ENCODE assay signal across 1 cellular context in the genomic region with DNA sequence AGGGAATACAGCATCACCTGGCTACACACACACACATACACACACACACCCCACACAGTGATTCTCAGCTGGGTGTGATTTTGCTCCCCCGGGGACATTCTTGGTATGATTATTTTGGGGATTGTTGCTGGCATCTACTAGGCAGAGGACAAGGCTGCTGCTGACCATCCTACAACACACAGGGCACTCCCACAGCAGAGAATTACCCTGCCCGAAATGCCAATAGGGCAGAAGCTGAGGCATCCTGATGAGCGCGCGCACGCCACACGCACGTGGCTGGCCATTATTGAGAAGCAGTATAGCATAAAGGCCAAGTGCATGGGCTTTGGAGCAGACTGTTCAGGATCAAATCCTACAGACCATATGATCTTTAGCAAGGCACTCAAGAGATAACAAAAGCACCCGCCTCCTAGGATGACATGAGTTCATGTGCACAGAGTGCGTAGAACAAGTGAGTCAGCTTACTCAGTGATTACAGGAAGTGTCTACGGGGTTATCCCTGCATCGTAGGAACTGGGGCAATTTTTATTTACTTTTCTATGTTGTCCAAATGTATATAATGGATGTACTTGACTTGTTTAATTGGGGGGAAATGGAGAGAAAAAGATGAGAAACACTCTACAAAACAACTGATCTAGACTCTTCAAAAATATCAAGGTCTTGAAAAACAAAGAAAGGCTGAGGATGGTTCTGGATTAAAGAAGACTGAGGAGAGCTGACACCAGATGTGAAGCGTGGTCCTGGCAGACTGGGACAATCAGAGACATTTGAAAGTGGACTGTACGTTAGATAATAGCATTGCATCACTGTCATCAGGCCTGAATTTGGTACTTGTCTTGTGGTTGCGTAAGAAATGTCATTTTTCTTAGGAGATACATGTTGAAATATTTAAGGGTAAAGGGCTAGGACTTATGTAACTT.
A peak's percentile ranks its signal among the peaks of the same experiment; 100 is the strongest.
TF ChIP-seq lines count a peak whose summit lies in the region.

No MANE protein-coding gene starts in this region.

TF ChIP-seq in HepG2, 621 proteins besides CTCF, POLR2A, EP300 and RAD21 (continued from another document and continues in another):
- TF ChIP-seq TAF1 (CRISPR knock-in tag; IDR thresholded peaks at IDR 0.05) = no peak
- TF ChIP-seq REL (CRISPR knock-in tag; conservative IDR thresholded peaks at IDR 0.05) = no peak
- no peak for TF ChIP-seq EEA1 (CRISPR knock-in tag; IDR thresholded peaks at IDR 0.05; ENCODE audit: borderline replicate concordance)
- TF ChIP-seq ATF7-NPFF (CRISPR knock-in tag; IDR thresholded peaks at IDR 0.05; ENCODE audit: low read depth) = no peak
- TF ChIP-seq HOXD1 (CRISPR knock-in tag; IDR thresholded peaks at IDR 0.05) = no peak
- no peak for TF ChIP-seq HNRNPUL1 (IDR thresholded peaks at IDR 0.05; ENCODE audit: low read depth, low read length)
- no peak for TF ChIP-seq ZNF615 (CRISPR knock-in tag; IDR thresholded peaks at IDR 0.05; ENCODE audit: borderline replicate concordance)
- TF ChIP-seq, protein P1, sequence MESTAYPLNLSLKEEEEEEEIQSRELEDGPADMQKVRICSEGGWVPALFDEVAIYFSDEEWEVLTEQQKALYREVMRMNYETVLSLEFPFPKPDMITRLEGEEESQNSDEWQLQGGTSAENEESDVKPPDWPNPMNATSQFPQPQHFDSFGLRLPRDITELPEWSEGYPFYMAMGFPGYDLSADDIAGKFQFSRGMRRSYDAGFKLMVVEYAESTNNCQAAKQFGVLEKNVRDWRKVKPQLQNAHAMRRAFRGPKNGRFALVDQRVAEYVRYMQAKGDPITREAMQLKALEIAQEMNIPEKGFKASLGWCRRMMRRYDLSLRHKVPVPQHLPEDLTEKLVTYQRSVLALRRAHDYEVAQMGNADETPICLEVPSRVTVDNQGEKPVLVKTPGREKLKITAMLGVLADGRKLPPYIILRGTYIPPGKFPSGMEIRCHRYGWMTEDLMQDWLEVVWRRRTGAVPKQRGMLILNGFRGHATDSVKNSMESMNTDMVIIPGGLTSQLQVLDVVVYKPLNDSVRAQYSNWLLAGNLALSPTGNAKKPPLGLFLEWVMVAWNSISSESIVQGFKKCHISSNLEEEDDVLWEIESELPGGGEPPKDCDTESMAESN (CRISPR knock-in tag; conservative IDR thresholded peaks at IDR 0.05) = no peak
- TF ChIP-seq CBX5 (CRISPR knock-in tag; IDR thresholded peaks at IDR 0.05; ENCODE audit: borderline replicate concordance) = peak; percentile 56; the same call in 1 of the 2 replicates
- TF ChIP-seq, protein P2, sequence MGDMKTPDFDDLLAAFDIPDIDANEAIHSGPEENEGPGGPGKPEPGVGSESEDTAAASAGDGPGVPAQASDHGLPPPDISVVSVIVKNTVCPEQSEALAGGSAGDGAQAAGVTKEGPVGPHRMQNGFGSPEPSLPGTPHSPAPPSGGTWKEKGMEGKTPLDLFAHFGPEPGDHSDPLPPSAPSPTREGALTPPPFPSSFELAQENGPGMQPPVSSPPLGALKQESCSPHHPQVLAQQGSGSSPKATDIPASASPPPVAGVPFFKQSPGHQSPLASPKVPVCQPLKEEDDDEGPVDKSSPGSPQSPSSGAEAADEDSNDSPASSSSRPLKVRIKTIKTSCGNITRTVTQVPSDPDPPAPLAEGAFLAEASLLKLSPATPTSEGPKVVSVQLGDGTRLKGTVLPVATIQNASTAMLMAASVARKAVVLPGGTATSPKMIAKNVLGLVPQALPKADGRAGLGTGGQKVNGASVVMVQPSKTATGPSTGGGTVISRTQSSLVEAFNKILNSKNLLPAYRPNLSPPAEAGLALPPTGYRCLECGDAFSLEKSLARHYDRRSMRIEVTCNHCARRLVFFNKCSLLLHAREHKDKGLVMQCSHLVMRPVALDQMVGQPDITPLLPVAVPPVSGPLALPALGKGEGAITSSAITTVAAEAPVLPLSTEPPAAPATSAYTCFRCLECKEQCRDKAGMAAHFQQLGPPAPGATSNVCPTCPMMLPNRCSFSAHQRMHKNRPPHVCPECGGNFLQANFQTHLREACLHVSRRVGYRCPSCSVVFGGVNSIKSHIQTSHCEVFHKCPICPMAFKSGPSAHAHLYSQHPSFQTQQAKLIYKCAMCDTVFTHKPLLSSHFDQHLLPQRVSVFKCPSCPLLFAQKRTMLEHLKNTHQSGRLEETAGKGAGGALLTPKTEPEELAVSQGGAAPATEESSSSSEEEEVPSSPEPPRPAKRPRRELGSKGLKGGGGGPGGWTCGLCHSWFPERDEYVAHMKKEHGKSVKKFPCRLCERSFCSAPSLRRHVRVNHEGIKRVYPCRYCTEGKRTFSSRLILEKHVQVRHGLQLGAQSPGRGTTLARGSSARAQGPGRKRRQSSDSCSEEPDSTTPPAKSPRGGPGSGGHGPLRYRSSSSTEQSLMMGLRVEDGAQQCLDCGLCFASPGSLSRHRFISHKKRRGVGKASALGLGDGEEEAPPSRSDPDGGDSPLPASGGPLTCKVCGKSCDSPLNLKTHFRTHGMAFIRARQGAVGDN (CRISPR knock-in tag; IDR thresholded peaks at IDR 0.05) = peak; percentile 62
- TF ChIP-seq, protein P3, sequence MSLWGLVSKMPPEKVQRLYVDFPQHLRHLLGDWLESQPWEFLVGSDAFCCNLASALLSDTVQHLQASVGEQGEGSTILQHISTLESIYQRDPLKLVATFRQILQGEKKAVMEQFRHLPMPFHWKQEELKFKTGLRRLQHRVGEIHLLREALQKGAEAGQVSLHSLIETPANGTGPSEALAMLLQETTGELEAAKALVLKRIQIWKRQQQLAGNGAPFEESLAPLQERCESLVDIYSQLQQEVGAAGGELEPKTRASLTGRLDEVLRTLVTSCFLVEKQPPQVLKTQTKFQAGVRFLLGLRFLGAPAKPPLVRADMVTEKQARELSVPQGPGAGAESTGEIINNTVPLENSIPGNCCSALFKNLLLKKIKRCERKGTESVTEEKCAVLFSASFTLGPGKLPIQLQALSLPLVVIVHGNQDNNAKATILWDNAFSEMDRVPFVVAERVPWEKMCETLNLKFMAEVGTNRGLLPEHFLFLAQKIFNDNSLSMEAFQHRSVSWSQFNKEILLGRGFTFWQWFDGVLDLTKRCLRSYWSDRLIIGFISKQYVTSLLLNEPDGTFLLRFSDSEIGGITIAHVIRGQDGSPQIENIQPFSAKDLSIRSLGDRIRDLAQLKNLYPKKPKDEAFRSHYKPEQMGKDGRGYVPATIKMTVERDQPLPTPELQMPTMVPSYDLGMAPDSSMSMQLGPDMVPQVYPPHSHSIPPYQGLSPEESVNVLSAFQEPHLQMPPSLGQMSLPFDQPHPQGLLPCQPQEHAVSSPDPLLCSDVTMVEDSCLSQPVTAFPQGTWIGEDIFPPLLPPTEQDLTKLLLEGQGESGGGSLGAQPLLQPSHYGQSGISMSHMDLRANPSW (CRISPR knock-in tag; IDR thresholded peaks at IDR 0.05; ENCODE audit: borderline replicate concordance) = 0 out of 2 replicates have a peak, but pooled peaks have one; percentile 74
- TF ChIP-seq ZNF329 (CRISPR knock-in tag; IDR thresholded peaks at IDR 0.05; ENCODE audit: low read depth) = no peak
- no peak for TF ChIP-seq ZEB1 (IDR thresholded peaks at IDR 0.05; ENCODE audit: insufficient replicate concordance, low read depth)
- TF ChIP-seq ZNF335 (CRISPR knock-in tag; IDR thresholded peaks at IDR 0.05) = no peak
- TF ChIP-seq ZBTB7B (CRISPR knock-in tag; IDR thresholded peaks at IDR 0.05) = no peak
- no peak for TF ChIP-seq ZNF235 (CRISPR knock-in tag; IDR thresholded peaks at IDR 0.05; ENCODE audit: borderline replicate concordance)
- TF ChIP-seq, protein P4, sequence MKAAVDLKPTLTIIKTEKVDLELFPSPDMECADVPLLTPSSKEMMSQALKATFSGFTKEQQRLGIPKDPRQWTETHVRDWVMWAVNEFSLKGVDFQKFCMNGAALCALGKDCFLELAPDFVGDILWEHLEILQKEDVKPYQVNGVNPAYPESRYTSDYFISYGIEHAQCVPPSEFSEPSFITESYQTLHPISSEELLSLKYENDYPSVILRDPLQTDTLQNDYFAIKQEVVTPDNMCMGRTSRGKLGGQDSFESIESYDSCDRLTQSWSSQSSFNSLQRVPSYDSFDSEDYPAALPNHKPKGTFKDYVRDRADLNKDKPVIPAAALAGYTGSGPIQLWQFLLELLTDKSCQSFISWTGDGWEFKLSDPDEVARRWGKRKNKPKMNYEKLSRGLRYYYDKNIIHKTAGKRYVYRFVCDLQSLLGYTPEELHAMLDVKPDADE (CRISPR knock-in tag; IDR thresholded peaks at IDR 0.05) = no peak
- TF ChIP-seq, protein P5, sequence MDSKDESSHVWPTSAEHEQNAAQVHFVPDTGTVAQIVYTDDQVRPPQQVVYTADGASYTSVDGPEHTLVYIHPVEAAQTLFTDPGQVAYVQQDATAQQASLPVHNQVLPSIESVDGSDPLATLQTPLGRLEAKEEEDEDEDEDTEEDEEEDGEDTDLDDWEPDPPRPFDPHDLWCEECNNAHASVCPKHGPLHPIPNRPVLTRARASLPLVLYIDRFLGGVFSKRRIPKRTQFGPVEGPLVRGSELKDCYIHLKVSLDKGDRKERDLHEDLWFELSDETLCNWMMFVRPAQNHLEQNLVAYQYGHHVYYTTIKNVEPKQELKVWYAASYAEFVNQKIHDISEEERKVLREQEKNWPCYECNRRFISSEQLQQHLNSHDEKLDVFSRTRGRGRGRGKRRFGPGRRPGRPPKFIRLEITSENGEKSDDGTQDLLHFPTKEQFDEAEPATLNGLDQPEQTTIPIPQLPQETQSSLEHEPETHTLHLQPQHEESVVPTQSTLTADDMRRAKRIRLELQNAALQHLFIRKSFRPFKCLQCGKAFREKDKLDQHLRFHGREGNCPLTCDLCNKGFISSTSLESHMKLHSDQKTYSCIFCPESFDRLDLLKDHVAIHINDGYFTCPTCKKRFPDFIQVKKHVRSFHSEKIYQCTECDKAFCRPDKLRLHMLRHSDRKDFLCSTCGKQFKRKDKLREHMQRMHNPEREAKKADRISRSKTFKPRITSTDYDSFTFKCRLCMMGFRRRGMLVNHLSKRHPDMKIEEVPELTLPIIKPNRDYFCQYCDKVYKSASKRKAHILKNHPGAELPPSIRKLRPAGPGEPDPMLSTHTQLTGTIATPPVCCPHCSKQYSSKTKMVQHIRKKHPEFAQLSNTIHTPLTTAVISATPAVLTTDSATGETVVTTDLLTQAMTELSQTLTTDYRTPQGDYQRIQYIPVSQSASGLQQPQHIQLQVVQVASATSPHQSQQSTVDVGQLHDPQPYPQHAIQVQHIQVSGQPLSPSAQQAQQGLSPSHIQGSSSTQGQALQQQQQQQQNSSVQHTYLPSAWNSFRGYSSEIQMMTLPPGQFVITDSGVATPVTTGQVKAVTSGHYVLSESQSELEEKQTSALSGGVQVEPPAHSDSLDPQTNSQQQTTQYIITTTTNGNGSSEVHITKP (CRISPR knock-in tag; IDR thresholded peaks at IDR 0.05; ENCODE audit: low read depth) = no peak
- peak; percentile 26; the same call in 1 of the 2 replicates for TF ChIP-seq MIER3 (CRISPR knock-in tag; IDR thresholded peaks at IDR 0.05; ENCODE audit: borderline replicate concordance)
- TF ChIP-seq PHF5A (CRISPR knock-in tag; IDR thresholded peaks at IDR 0.05; ENCODE audit: low read depth, unreplicated experiment) = no peak
- TF ChIP-seq GFI1 (CRISPR knock-in tag; IDR thresholded peaks at IDR 0.05; ENCODE audit: borderline replicate concordance) = no peak
- no peak for TF ChIP-seq NFE2 (CRISPR knock-in tag; IDR thresholded peaks at IDR 0.05)
- TF ChIP-seq, protein P6, sequence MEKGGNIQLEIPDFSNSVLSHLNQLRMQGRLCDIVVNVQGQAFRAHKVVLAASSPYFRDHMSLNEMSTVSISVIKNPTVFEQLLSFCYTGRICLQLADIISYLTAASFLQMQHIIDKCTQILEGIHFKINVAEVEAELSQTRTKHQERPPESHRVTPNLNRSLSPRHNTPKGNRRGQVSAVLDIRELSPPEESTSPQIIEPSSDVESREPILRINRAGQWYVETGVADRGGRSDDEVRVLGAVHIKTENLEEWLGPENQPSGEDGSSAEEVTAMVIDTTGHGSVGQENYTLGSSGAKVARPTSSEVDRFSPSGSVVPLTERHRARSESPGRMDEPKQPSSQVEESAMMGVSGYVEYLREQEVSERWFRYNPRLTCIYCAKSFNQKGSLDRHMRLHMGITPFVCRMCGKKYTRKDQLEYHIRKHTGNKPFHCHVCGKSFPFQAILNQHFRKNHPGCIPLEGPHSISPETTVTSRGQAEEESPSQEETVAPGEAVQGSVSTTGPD (CRISPR knock-in tag; IDR thresholded peaks at IDR 0.05) = no peak
- TF ChIP-seq FOXM1 (CRISPR knock-in tag; IDR thresholded peaks at IDR 0.05) = no peak
- TF ChIP-seq ZNF747 (CRISPR knock-in tag; IDR thresholded peaks at IDR 0.05; ENCODE audit: borderline replicate concordance) = no peak
- no peak for TF ChIP-seq ZFP90 (CRISPR knock-in tag; IDR thresholded peaks at IDR 0.05; ENCODE audit: borderline replicate concordance)
- TF ChIP-seq ZNF678 (CRISPR knock-in tag; IDR thresholded peaks at IDR 0.05) = no peak
- peak; percentile 94 for TF ChIP-seq SAP130 (CRISPR knock-in tag; IDR thresholded peaks at IDR 0.05; ENCODE audit: low read depth)
- TF ChIP-seq ATF7 (IDR thresholded peaks at IDR 0.05) = peak; percentile 41; the same call in 1 of the 2 replicates
- no peak for TF ChIP-seq ATF7 (CRISPR knock-in tag; IDR thresholded peaks at IDR 0.05)
- no peak for TF ChIP-seq ZFP82 (CRISPR knock-in tag; IDR thresholded peaks at IDR 0.05; ENCODE audit: borderline replicate concordance)
- TF ChIP-seq MAF1 (CRISPR knock-in tag; IDR thresholded peaks at IDR 0.05; ENCODE audit: borderline replicate concordance) = no peak
- no peak for TF ChIP-seq RARG (CRISPR knock-in tag; IDR thresholded peaks at IDR 0.05; ENCODE audit: low read depth)
- TF ChIP-seq KLF9 (CRISPR knock-in tag; IDR thresholded peaks at IDR 0.05; ENCODE audit: low read depth) = no peak
- no peak for TF ChIP-seq MTF2 (CRISPR knock-in tag; IDR thresholded peaks at IDR 0.05; ENCODE audit: borderline replicate concordance)
- TF ChIP-seq ZMAT3 (CRISPR knock-in tag; conservative IDR thresholded peaks at IDR 0.05) = peak; percentile 74; the same call in 1 of the 2 replicates
- TF ChIP-seq NFE2L1 (CRISPR knock-in tag; IDR thresholded peaks at IDR 0.05; ENCODE audit: borderline replicate concordance) = no peak
- TF ChIP-seq ZNF577 (CRISPR knock-in tag; IDR thresholded peaks at IDR 0.05; ENCODE audit: borderline replicate concordance, low read depth) = no peak
- TF ChIP-seq, protein P7, sequence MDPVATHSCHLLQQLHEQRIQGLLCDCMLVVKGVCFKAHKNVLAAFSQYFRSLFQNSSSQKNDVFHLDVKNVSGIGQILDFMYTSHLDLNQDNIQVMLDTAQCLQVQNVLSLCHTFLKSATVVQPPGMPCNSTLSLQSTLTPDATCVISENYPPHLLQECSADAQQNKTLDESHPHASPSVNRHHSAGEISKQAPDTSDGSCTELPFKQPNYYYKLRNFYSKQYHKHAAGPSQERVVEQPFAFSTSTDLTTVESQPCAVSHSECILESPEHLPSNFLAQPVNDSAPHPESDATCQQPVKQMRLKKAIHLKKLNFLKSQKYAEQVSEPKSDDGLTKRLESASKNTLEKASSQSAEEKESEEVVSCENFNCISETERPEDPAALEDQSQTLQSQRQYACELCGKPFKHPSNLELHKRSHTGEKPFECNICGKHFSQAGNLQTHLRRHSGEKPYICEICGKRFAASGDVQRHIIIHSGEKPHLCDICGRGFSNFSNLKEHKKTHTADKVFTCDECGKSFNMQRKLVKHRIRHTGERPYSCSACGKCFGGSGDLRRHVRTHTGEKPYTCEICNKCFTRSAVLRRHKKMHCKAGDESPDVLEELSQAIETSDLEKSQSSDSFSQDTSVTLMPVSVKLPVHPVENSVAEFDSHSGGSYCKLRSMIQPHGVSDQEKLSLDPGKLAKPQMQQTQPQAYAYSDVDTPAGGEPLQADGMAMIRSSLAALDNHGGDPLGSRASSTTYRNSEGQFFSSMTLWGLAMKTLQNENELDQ (CRISPR knock-in tag; IDR thresholded peaks at IDR 0.05; ENCODE audit: borderline replicate concordance) = no peak
- no peak for TF ChIP-seq BRD4 (CRISPR knock-in tag; IDR thresholded peaks at IDR 0.05)
- no peak for TF ChIP-seq ZNF343 (CRISPR knock-in tag; IDR thresholded peaks at IDR 0.05)
- TF ChIP-seq, protein P8, sequence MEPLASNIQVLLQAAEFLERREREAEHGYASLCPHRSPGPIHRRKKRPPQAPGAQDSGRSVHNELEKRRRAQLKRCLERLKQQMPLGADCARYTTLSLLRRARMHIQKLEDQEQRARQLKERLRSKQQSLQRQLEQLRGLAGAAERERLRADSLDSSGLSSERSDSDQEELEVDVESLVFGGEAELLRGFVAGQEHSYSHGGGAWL (CRISPR knock-in tag; IDR thresholded peaks at IDR 0.05) = no peak
- TF ChIP-seq ZNF772 (CRISPR knock-in tag; IDR thresholded peaks at IDR 0.05) = no peak
